Comparison of ENCODE assay signal across 15 cellular contexts in the genomic region with DNA sequence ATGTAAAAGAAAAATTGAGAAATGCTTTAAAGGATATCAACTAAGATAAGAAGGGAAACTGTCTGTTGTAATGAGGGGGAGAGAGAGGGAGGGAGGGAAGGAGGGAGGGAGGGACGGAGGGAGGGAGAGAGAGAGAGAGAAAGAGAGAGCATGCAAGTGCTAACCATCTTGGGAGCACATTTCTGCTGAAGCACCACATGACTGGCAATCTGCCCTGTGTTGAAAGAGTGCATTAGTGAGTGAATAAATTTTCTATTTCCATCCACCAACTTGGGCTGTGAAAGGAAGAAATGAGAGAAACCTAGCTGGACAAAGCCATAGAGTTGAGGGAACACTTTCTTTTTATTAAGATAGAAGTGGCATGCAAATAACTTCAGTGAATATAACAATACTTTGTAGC.
DNase-seq lines count a peak whose midpoint lies in the region; ATAC-seq and TF ChIP-seq lines count a peak whose summit lies in the region.
"Had no signal": no experiment of that assay in that cellular context is flagged by ENCODE, and none has a peak within 500 bp of the region (broad histone marks: within the 10 kb centered on the region; RNA-seq: fewer than 3 reads in every experiment).

No MANE protein-coding gene starts in this region.

- TF ChIP-seq CTCF in BJ (IDR thresholded peaks at IDR 0.05; ENCODE audit: insufficient read depth, low read depth, low read length), result no peak
- no peak for TF ChIP-seq CTCF in IMR-90 (conservative IDR thresholded peaks at IDR 0.05; ENCODE audit: low read depth, low read length)
- TF ChIP-seq CTCF in fibroblast of mammary gland (conservative IDR thresholded peaks at IDR 0.05; ENCODE audit: control insufficient read depth, insufficient read depth, low read depth, low read length), result no peak

- H3K4me3 ChIP-seq in BJ (ENCODE audit: low read depth, low read length), result no peak overlapping the region
- no peak overlapping the region for H3K4me3 ChIP-seq in IMR-90 (ENCODE audit: insufficient read depth, low read depth, low read length)
- H3K4me3 ChIP-seq in fibroblast of mammary gland (ENCODE audit: control insufficient read depth, low read depth, low read length), result no peak overlapping the region
- no peak overlapping the region for H3K4me3 ChIP-seq in skeletal muscle cell (ENCODE audit: low read depth, low read length)

- H4K20me1 ChIP-seq in IMR-90 (ENCODE audit: insufficient read depth, low read length), result no peaks in the 10 kb centered on the region

- no peak overlapping the region for H3K27ac ChIP-seq in IMR-90 (ENCODE audit: insufficient read depth, low read length)
- H3K27ac ChIP-seq: KMS-11 had no signal

- H3K9me3 ChIP-seq in IMR-90 (ENCODE audit: control insufficient read depth, insufficient read depth, low read length), result no peaks in the 10 kb centered on the region

- POLR2A ChIA-PET in BJ (lab: Charles Lee), result no interaction called here
- POLR2A ChIA-PET in IMR-90 (lab: Charles Lee; ENCODE audit: unreplicated experiment), result no interaction called here

- no peak overlapping the region for H3K23ac ChIP-seq in IMR-90 (ENCODE audit: low read depth, low read length)

- in situ Hi-C loops in IMR-90 (cut with MboI; ENCODE audit: low sequenced_read_pairs), result no loop called here

- H2BK20ac ChIP-seq in IMR-90 (ENCODE audit: low read depth, low read length), result no peak overlapping the region

- H4K5ac ChIP-seq in IMR-90 (ENCODE audit: low read depth, low read length), result no peak overlapping the region

- no CpG with 5 or more reads among the region's 1 CpG for WGBS in IMR-90 (ENCODE audit: extremely low coverage in 2 of 2, insufficient read length in 1 of 2), 2 experiments

- TF ChIP-seq POLR2A in IMR-90 (IDR thresholded peaks at IDR 0.05; ENCODE audit: low read depth, low read length), result no peak

- CTCF ChIA-PET in BJ (lab: Yijun Ruan, JAX), result interaction anchor here (1.0 kb wide), 1 partner anchor 10 kb away, joined by 4 read pairs; no protein-coding TSS in a partner anchor
- CTCF ChIA-PET in IMR-90 (lab: Yijun Ruan, JAX), result no interaction called here

- intact Hi-C loops in IMR-90 (cut with micrococcal nuclease), result no loop called here

- ATAC-seq in IMR-90 (ENCODE audit: low read depth), result no peak
- no peak for ATAC-seq in esophagus mucosa
- no peak for ATAC-seq in GM18520 (IDR thresholded peaks at IDR 0.05; ENCODE audit: unreplicated experiment)

- H2BK120ac ChIP-seq in IMR-90 (ENCODE audit: low read depth, low read length), result no peak overlapping the region

- no TSS peak for BruUV-seq in IMR-90 (replicated peaks; lab: Mats Ljungman, UMichigan)

- H3K9ac ChIP-seq in IMR-90 (ENCODE audit: low read depth, low read length), result no peak overlapping the region
- H3K9ac ChIP-seq: KMS-11 had no signal

- no peak overlapping the region for H4K91ac ChIP-seq in IMR-90 (ENCODE audit: insufficient read depth, low read depth, low read length)

- no peaks in the 10 kb centered on the region for H3K27me3 ChIP-seq in BJ (ENCODE audit: control insufficient read depth, insufficient read depth, low read length)
- H3K27me3 ChIP-seq in IMR-90 (ENCODE audit: control insufficient read depth, insufficient read depth, low read length), result no peaks in the 10 kb centered on the region

- H3K14ac ChIP-seq in IMR-90 (replicated peaks; ENCODE audit: low read depth, low read length), result no peak overlapping the region

- TF ChIP-seq RAD21 in IMR-90 (IDR thresholded peaks at IDR 0.05; ENCODE audit: low read length), result no peak

- no peak overlapping the region for H2AFZ ChIP-seq in IMR-90 (replicated peaks; ENCODE audit: low read length, poor library complexity)

- no peak overlapping the region for H2AK5ac ChIP-seq in IMR-90 (ENCODE audit: low read depth, low read length)

- H2AK9ac ChIP-seq in IMR-90 (replicated peaks; ENCODE audit: low read depth, low read length, poor library complexity), result no peak overlapping the region

- no peak overlapping the region for H2BK15ac ChIP-seq in IMR-90 (ENCODE audit: low read depth, low read length)

- no peaks in the 10 kb centered on the region for H3K9me1 ChIP-seq in IMR-90 (ENCODE audit: insufficient read depth, low read length)

- H2BK5ac ChIP-seq in IMR-90 (ENCODE audit: low read depth, low read length, poor library complexity, severe bottlenecking), result no peak overlapping the region

- H3K79me1 ChIP-seq in IMR-90 (ENCODE audit: low read depth in 1 of 2, low read length in 2 of 2), result no peaks in the 10 kb centered on the region

- H3K18ac ChIP-seq in IMR-90 (ENCODE audit: low read depth, low read length), result no peak overlapping the region

- H3K4me2 ChIP-seq in IMR-90 (ENCODE audit: low read depth, low read length), result no peak overlapping the region
- H3K4me2 ChIP-seq: KMS-11 had no signal

- no peak overlapping the region for H4K8ac ChIP-seq in IMR-90 (ENCODE audit: low read depth in 2 of 2, low read length in 2 of 2)

- no peak overlapping the region for H3K4ac ChIP-seq in IMR-90 (ENCODE audit: low read depth, low read length)

- peak; percentile 20 for DNase-seq in BJ (ENCODE audit: low read depth)
- DNase-seq in IMR-90, result peak; percentile 13
- DNase-seq in fibroblast of mammary gland (ENCODE audit: low read depth), result peak; percentile 46
- peak; percentile 14 for DNase-seq in skeletal muscle cell (ENCODE audit: low read depth)
- no peak for DNase-seq in NCI-H345 treated with DMSO at 0.1 percent for 48 hours (lab: John Stamatoyannopoulos, UW; ENCODE audit: unreplicated experiment)
- DNase-seq: CD4-positive, CD25-positive, alpha-beta regulatory T cell; DMS79; GOT3; NCI-H1417; NCI-H2029 treated with DMSO at 0.1 percent for 48 hours; NCI-H524; NK-92 treated with Interleukin-12 subunit alpha and Interleukin-12 subunit beta, amount 100 ng/mL, for 24 hours had no signal

- H3K4me1 ChIP-seq in IMR-90 (ENCODE audit: control insufficient read depth, insufficient read depth, low read length), result no peaks in the 10 kb centered on the region

- dilution Hi-C loops in IMR-90 (cut with HindIII; ENCODE audit: low sequenced_read_pairs, unreplicated experiment), result no loop called here

- H3K36me3 ChIP-seq in BJ (ENCODE audit: control insufficient read depth, insufficient read depth, low read length) (no peaks in the 10 kb centered on the region), IMR-90 (ENCODE audit: control insufficient read depth, insufficient read depth, low read length) (no peaks in the 10 kb centered on the region)

- no peak overlapping the region for H3K56ac ChIP-seq in IMR-90 (ENCODE audit: extremely low read depth, insufficient read depth, low read length)

TF ChIP-seq in IMR-90, 13 proteins besides CTCF, POLR2A, EP300 and RAD21:
- TF ChIP-seq FOS (IDR thresholded peaks at IDR 0.05; ENCODE audit: low read depth, low read length) (no peak), NFE2L2 (IDR thresholded peaks at IDR 0.05; ENCODE audit: low read depth, low read length) (no peak), RFX5 (IDR thresholded peaks at IDR 0.05; ENCODE audit: low read depth, low read length) (no peak), SMC3 (IDR thresholded peaks at IDR 0.05; ENCODE audit: low read depth, low read length) (no peak), MAZ (IDR thresholded peaks at IDR 0.05; ENCODE audit: borderline replicate concordance, low read depth, low read length) (no peak), CEBPB (IDR thresholded peaks at IDR 0.05; ENCODE audit: low read depth, low read length) (no peak), MAFK (IDR thresholded peaks at IDR 0.05; ENCODE audit: low read depth, low read length) (no peak), USF2 (IDR thresholded peaks at IDR 0.05; ENCODE audit: low read depth, low read length) (no peak), CHD1 (IDR thresholded peaks at IDR 0.05; ENCODE audit: low read depth, low read length) (no peak), RCOR1 (IDR thresholded peaks at IDR 0.05; ENCODE audit: insufficient replicate concordance, low read length) (no peak), MXI1 (IDR thresholded peaks at IDR 0.05; ENCODE audit: borderline replicate concordance, low read depth, low read length) (no peak), BHLHE40 (IDR thresholded peaks at IDR 0.05; ENCODE audit: low read depth, low read length) (no peak)
- TF ChIP-seq, protein P1, sequence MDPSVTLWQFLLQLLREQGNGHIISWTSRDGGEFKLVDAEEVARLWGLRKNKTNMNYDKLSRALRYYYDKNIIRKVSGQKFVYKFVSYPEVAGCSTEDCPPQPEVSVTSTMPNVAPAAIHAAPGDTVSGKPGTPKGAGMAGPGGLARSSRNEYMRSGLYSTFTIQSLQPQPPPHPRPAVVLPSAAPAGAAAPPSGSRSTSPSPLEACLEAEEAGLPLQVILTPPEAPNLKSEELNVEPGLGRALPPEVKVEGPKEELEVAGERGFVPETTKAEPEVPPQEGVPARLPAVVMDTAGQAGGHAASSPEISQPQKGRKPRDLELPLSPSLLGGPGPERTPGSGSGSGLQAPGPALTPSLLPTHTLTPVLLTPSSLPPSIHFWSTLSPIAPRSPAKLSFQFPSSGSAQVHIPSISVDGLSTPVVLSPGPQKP (IDR thresholded peaks at IDR 0.05; ENCODE audit: borderline replicate concordance, low read depth, low read length), result no peak
